8 cellular contexts compared by ENCODE assay signal in the genomic region with DNA sequence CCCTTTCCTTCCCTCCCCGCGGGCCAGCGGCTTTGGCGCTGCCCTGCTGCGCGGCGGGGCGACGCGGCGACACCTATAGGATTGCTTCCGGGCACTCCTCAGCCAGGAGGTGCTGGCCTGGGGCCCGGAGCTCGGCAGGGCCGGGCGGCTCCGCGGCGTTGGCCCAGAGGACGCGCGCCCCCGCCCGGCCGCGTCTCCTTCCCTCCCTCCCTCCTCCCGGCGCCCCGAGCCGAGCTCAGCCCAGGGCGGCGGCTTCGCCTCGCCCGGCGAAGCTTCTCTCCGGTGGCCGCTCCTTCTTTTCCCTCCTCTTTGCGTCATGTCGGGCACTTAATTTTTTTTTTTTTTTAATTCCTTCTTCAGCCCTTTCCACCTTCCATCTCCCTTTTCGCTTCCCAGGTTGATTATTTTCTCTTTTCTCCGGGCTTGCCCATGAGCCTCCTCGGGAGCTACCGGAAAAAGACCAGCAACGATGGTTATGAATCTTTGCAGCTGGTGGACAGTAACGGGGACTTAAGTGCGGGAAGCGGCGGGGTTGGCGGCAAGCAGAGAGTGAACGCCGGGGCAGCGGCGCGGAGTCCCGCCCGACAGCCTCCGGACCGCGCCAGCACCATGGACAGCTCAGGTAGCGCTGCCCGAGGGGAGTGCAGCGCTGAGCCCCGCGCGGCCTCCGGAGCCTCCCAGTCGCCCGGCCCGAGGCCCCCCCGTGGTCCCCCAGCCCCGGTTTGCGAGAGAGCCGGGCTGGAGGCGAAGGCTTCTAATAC. TPM values are rescaled to one million over a fixed set of nuclear protein-coding genes. Genes with fewer than 3 reads are reported as not detected.
DNase-seq lines count a peak whose midpoint lies in the region; ATAC-seq and TF ChIP-seq lines count a peak whose summit lies in the region.

Gene DNAJC6 (plus strand): TSS at position 227 of the 761 bp plus-strand sequence. CDS start 203 bp downstream, at position 430.

- H3K4me3 ChIP-seq in neuron (ENCODE audit: low read length) = peak within 1 kb of the TSS; percentile 50
- no peak within 1 kb of the TSS for H3K4me3 ChIP-seq in OCI-LY7 (ENCODE audit: low read depth, low read length, poor library complexity, severe bottlenecking)

- H4K20me1 ChIP-seq in OCI-LY7 (ENCODE audit: insufficient read depth, low read length) = peaks cover 5% of the 10 kb centered on the region

- CTCF ChIA-PET in OCI-LY7 (lab: Charles Lee; ENCODE audit: unreplicated experiment) = no interaction called here

- BruUV-seq in OCI-LY7 (replicated peaks; lab: Mats Ljungman, UMichigan) = no TSS peak

- TF ChIP-seq CTCF in OCI-LY7 (conservative IDR thresholded peaks at IDR 0.05; ENCODE audit: low read length) = no peak

- peak within 1 kb of the TSS in 1 of 2 donors; percentile 62 for H3K27ac Mint-ChIP-seq in activated naive CD4-positive, alpha-beta T cell treated with anti-CD3 and anti-CD28 coated beads, Interleukin-2, amount 50 U/mL, for 72 hours

- intact Hi-C loops in OCI-LY7 (cut with micrococcal nuclease; ENCODE audit: unreplicated experiment) = loop anchor here (5.0 kb wide), 2 partner anchors 48 to 57 kb away; no protein-coding TSS in a partner anchor

- H3K9me3 Mint-ChIP-seq in activated naive CD4-positive, alpha-beta T cell treated with anti-CD3 and anti-CD28 coated beads, Interleukin-2, amount 50 U/mL, for 72 hours = peaks cover 0 to 3% of the 10 kb centered on the region in 2 donors

- peaks cover 16% of the 10 kb centered on the region for H3K27me3 ChIP-seq in neuron (ENCODE audit: insufficient read depth, low read length)

- H3K4me2 ChIP-seq in OCI-LY7 (ENCODE audit: low read length) = no peak within 1 kb of the TSS

- no peaks in the 10 kb centered on the region for H3K36me3 ChIP-seq in neuron (ENCODE audit: insufficient read depth, low read length)
- no peaks in the 10 kb centered on the region for H3K36me3 ChIP-seq in OCI-LY7 (ENCODE audit: insufficient read depth, low read length)

- no peaks in the 10 kb centered on the region for H3K79me2 ChIP-seq in OCI-LY7 (ENCODE audit: insufficient read depth, low read depth, low read length)

- DNase-seq in GM04503 (ENCODE audit: low read depth) (peak; percentile 14), HuH-7.5 (ENCODE audit: low spot score) (peak; percentile 50), SK-N-DZ (ENCODE audit: low spot score) (peak; percentile 73), globus pallidus (ENCODE audit: low spot score) (peak; percentile 77), OCI-LY7 (ENCODE audit: low spot score) (no peak)
- DNase-seq in activated naive CD4-positive, alpha-beta T cell treated with anti-CD3 and anti-CD28 coated beads, Interleukin-2, amount 50 U/mL, for 72 hours (ENCODE audit: low spot score in 2 of 2) = peak in 1 of 2 donors; percentile 71

- no peaks in the 10 kb centered on the region for H3K9me2 ChIP-seq in OCI-LY7 (ENCODE audit: insufficient read depth, low read length)

- POLR2A ChIA-PET in OCI-LY7 (lab: Charles Lee) = interaction anchor here (0.5 to 0.9 kb wide), 2 partner anchors 14 to 122 kb away, joined by 3 read pairs; no protein-coding TSS in a partner anchor

- H3K4me1 ChIP-seq in neuron (ENCODE audit: insufficient read depth, low read length) (peaks cover 15% of the 10 kb centered on the region), OCI-LY7 (ENCODE audit: insufficient read depth, low read length, poor library complexity, severe bottlenecking) (no peaks in the 10 kb centered on the region)

- H3K36me3 Mint-ChIP-seq in activated naive CD4-positive, alpha-beta T cell treated with anti-CD3 and anti-CD28 coated beads, Interleukin-2, amount 50 U/mL, for 72 hours = peaks cover 6% of the 10 kb centered on the region in 2 donors

- H3K27ac ChIP-seq in temporal lobe (ENCODE audit: low read depth, low read length) (peak within 1 kb of the TSS; percentile 27), OCI-LY7 (ENCODE audit: low read depth, low read length, poor library complexity, severe bottlenecking) (no peak within 1 kb of the TSS)

- ATAC-seq in activated naive CD4-positive, alpha-beta T cell treated with anti-CD3 and anti-CD28 coated beads, Interleukin-2, amount 50 U/mL, for 72 hours = peak; percentile 61 to 96

- H3K9me3 ChIP-seq in neuron (ENCODE audit: low read length) = no peaks in the 10 kb centered on the region
- no peaks in the 10 kb centered on the region for H3K9me3 ChIP-seq in OCI-LY7 (ENCODE audit: low read length)

- H2AFZ ChIP-seq in neuron (ENCODE audit: low read depth, low read length) (peak within 1 kb of the TSS; percentile 48), OCI-LY7 (ENCODE audit: low read length) (no peak within 1 kb of the TSS)

RNA-seq across cellular contexts. Expression of gene DNAJC6, which starts in this region (rescaled TPM):
- polyA plus RNA-seq in SK-N-DZ (2014; cell fraction: cytosol; rRNA removed) = 10.4 and 15.6 TPM in 2 replicates
- 7.0 and 13.9 TPM in 2 replicates for polyA plus RNA-seq in SK-N-DZ (2014; cell fraction: nucleus; rRNA removed)
- 1 to 10 TPM in 1 of 2 donors, under 1 TPM in 1; 0.91 to 3.1 TPM for total RNA-seq in activated naive CD4-positive, alpha-beta T cell treated with anti-CD3 and anti-CD28 coated beads, Interleukin-2, amount 50 U/mL, for 72 hours
- total RNA-seq in temporal lobe (123 TPM), OCI-LY7 (2022) (10.2 and 11.3 TPM in 2 replicates)
- 6.6 and 10.3 TPM in 2 replicates for total RNA-seq in OCI-LY7 (2014; rRNA removed; shearing (Covaris generic))

Comparison
In these comparisons a context has a peak if more than half of its experiments do, and no peak if none do; other contexts are left out.
1. RNA of gene DNAJC6 (total RNA-seq): 123 TPM in temporal lobe (single experiment); 6.6 to 11.3 TPM in OCI-LY7 and 0.91 to 3.1 TPM in activated naive CD4-positive, alpha-beta T cell treated with anti-CD3 and anti-CD28 coated beads, Interleukin-2, amount 50 U/mL, for 72 hours; every median in the first group is over 10 times any median in the second.